Comparison of ENCODE assay signal across 29 cellular contexts in the genomic region with DNA sequence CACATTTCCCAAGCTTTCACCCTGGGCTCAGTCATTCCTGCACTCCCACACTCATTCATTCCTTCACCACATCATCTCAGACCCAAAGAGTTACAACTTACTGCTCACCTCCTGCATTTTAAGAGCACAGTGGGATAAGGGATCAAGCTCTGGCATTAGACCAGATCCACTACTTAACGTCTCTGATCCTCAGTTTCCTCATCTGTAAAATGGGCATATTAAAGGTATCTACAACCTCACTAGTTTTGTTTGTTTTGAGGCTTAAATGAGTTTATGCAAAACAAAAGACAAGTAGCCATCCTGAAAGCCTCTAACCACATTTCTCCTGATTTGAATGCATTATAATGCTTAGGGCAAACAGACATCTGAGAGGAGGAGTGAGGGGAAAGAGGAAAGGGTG.
"Had no signal": no experiment of that assay in that cellular context is flagged by ENCODE, and none has a peak within 500 bp of the region (broad histone marks: within the 10 kb centered on the region; RNA-seq: fewer than 3 reads in every experiment).

No MANE protein-coding gene starts in this region.

- H3K36me3 Mint-ChIP-seq: natural killer cell; stimulated activated effector memory CD8-positive, alpha-beta T cell treated with anti-CD3 and anti-CD28 coated beads, Interleukin-12 subunit alpha, Interleukin-12 subunit beta, amount 100 ng/mL, for 72 hours; stimulated activated naive B cell treated with anti-CD40 and anti-IgM and Interleukin-4, amounts not matched to agents 10 μg/mL and 1 μg/mL and 100 μg/mL, for 72 hours had no signal

- H3K27me3 ChIP-seq: neutrophil, ovary, spleen, stomach, thyroid gland, tibial nerve, upper lobe of left lung, vagina had no signal

- H3K79me2 ChIP-seq: parathyroid adenoma had no signal

- DNase-seq: naive thymus-derived CD4-positive, alpha-beta T cell; natural killer cell; occipital lobe; ovary; posterior cingulate gyrus; psoas muscle; right cardiac atrium; spleen; stimulated activated CD4-positive, alpha-beta T cell treated with anti-CD3 and anti-CD28 coated beads, Interleukin-12 subunit alpha, Interleukin-12 subunit beta, amount 100 ng/mL, for 4 hours; stimulated activated CD4-positive, alpha-beta T cell treated with anti-CD3 and anti-CD28 coated beads, Interleukin-1b, Interleukin-23, amount 100 ng/mL, for 48 hours; stimulated activated CD4-positive, alpha-beta T cell treated with anti-CD3 and anti-CD28 coated beads, Interleukin-4, amount 100 ng/mL, for 1 hour; stimulated activated naive B cell treated with anti-CD40 and anti-IgM and Interleukin-4, amounts not matched to agents 10 μg/mL and 1 μg/mL and 100 μg/mL, for 72 hours; stimulated activated naive CD4-positive, alpha-beta T cell treated with Interleukin-2 at 50 U/mL for 16 hours; stomach; thyroid gland; trophoblast cell; upper lobe of left lung had no signal

- ATAC-seq: naive thymus-derived CD4-positive, alpha-beta T cell; natural killer cell; psoas muscle; stimulated activated effector memory CD8-positive, alpha-beta T cell treated with anti-CD3 and anti-CD28 coated beads, Interleukin-12 subunit alpha, Interleukin-12 subunit beta, amount 100 ng/mL, for 72 hours; stimulated activated naive B cell treated with anti-CD40 and anti-IgM and Interleukin-4, amounts not matched to agents 10 μg/mL and 1 μg/mL and 100 μg/mL, for 72 hours had no signal

- H3K27me3 Mint-ChIP-seq: naive thymus-derived CD4-positive, alpha-beta T cell; progenitor cell of endocrine pancreas; stimulated activated naive B cell treated with anti-CD40 and anti-IgM and Interleukin-4, amounts not matched to agents 10 μg/mL and 1 μg/mL and 100 μg/mL, for 72 hours; stimulated activated naive CD8-positive, alpha-beta T cell treated with anti-CD3 and anti-CD28 coated beads, Interleukin-15, Interleukin-2, amounts not matched to agents 100 ng/mL and 50 ng/mL, for 24 hours had no signal

- H3K4me2 ChIP-seq: smooth muscle cell had no signal

- H3K36me3 ChIP-seq: neutrophil, ovary, thoracic aorta, thyroid gland, upper lobe of left lung, vagina had no signal

- FAIRE-seq: urothelium cell line had no signal

- H3K27ac ChIP-seq: neutrophil, ovary, parathyroid adenoma, psoas muscle, skin epidermis, spleen, stomach, tibial nerve, upper lobe of left lung, vagina had no signal

- H3K9me3 ChIP-seq: neutrophil, ovary, psoas muscle, spleen, stomach, thoracic aorta, thyroid gland, tibial nerve, upper lobe of left lung, vagina had no signal

- H3K4me3 ChIP-seq: ovary, psoas muscle, skin epidermis, smooth muscle cell, spleen, stomach, thoracic aorta, thyroid gland, tibial nerve, upper lobe of left lung, vagina had no signal

- H3K9ac ChIP-seq: parathyroid adenoma had no signal

- H3K27ac Mint-ChIP-seq: natural killer cell; nephron; progenitor cell of endocrine pancreas; stimulated activated naive B cell treated with anti-CD40 and anti-IgM and Interleukin-4, amounts not matched to agents 10 μg/mL and 1 μg/mL and 100 μg/mL, for 72 hours; stimulated activated naive CD8-positive, alpha-beta T cell treated with anti-CD3 and anti-CD28 coated beads, Interleukin-15, Interleukin-2, amounts not matched to agents 100 ng/mL and 50 ng/mL, for 24 hours had no signal

- H3K4me1 Mint-ChIP-seq: natural killer cell; stimulated activated effector memory CD8-positive, alpha-beta T cell treated with anti-CD3 and anti-CD28 coated beads, Interleukin-12 subunit alpha, Interleukin-12 subunit beta, amount 100 ng/mL, for 72 hours; stimulated activated naive B cell treated with anti-CD40 and anti-IgM and Interleukin-4, amounts not matched to agents 10 μg/mL and 1 μg/mL and 100 μg/mL, for 72 hours had no signal

- H2AFZ ChIP-seq: parathyroid adenoma had no signal

- H3K4me3 Mint-ChIP-seq: naive thymus-derived CD4-positive, alpha-beta T cell; natural killer cell; nephron; stimulated activated effector memory CD8-positive, alpha-beta T cell treated with anti-CD3 and anti-CD28 coated beads, Interleukin-12 subunit alpha, Interleukin-12 subunit beta, amount 100 ng/mL, for 72 hours; stimulated activated naive B cell treated with anti-CD40 and anti-IgM and Interleukin-4, amounts not matched to agents 10 μg/mL and 1 μg/mL and 100 μg/mL, for 72 hours; stimulated activated naive CD8-positive, alpha-beta T cell treated with anti-CD3 and anti-CD28 coated beads, Interleukin-15, Interleukin-2, amounts not matched to agents 100 ng/mL and 50 ng/mL, for 24 hours had no signal

- H3K9me3 Mint-ChIP-seq: naive thymus-derived CD4-positive, alpha-beta T cell; natural killer cell; nephron; stimulated activated effector memory CD8-positive, alpha-beta T cell treated with anti-CD3 and anti-CD28 coated beads, Interleukin-12 subunit alpha, Interleukin-12 subunit beta, amount 100 ng/mL, for 72 hours; stimulated activated naive B cell treated with anti-CD40 and anti-IgM and Interleukin-4, amounts not matched to agents 10 μg/mL and 1 μg/mL and 100 μg/mL, for 72 hours; stimulated activated naive CD8-positive, alpha-beta T cell treated with anti-CD3 and anti-CD28 coated beads, Interleukin-15, Interleukin-2, amounts not matched to agents 100 ng/mL and 50 ng/mL, for 24 hours had no signal
